Comparison of ENCODE assay signal across 1 cellular context in the genomic region with DNA sequence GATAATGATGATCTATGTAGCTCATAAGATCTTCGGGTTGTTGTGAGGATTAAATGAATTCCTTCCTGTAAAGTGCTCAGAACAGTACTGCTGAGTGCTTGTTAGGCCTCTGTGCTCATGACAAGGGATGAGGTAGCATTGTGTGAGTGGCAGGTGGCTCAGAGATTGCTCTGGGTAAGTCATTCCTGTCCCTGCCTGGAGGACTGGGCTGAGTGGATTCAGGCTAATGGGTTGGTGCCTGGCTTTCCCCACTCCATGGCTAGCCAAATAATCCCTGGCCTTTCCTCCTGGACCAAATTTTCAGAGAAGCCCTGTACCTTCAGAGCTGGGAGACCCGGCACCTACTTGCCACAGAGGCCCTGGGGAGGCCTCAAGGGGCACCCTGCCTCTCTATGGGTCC.
TF ChIP-seq lines count a peak whose summit lies in the region.

No MANE protein-coding gene starts in this region.

TF ChIP-seq in H1, 55 proteins besides CTCF, POLR2A, EP300 and RAD21 (continued from another document):
- no peak for TF ChIP-seq YY1 (IDR thresholded peaks at IDR 0.05; ENCODE audit: low read depth, low read length)
